In genomic region chr12:47219243-47219642, GRCh38 we compare ENCODE assay signal across 11 cellular contexts.
DNase-seq lines count a peak whose midpoint lies in the region; ATAC-seq, FAIRE-seq and TF ChIP-seq lines count a peak whose summit lies in the region.
"Had no signal": no experiment of that assay in that cellular context is flagged by ENCODE, and none has a peak within 500 bp of the region (broad histone marks: within the 10 kb centered on the region; RNA-seq: fewer than 3 reads in every experiment).

No MANE protein-coding gene starts in this region.

- H3K79me2 ChIP-seq in PC-9 (ENCODE audit: low read depth): no peaks in the 10 kb centered on the region

- no TSS peak for BruUV-seq in PC-9 (replicated peaks; lab: Mats Ljungman, UMichigan)

- FAIRE-seq in GM18507 (lab: Jason Lieb, UNC) (peak; percentile 29), bronchial epithelial cell (lab: Jason Lieb, UNC) (no peak)

- H3F3A ChIP-seq in PC-9 (ENCODE audit: insufficient read depth, low read depth): peaks cover 25% of the 10 kb centered on the region

- H3K27ac ChIP-seq in PC-9: peak overlapping the region; percentile 6

- peaks cover 59 to 71% of the 10 kb centered on the region in 2 donors for H3K4me1 Mint-ChIP-seq in natural killer cell treated with Interleukin-12 subunit alpha and Interleukin-12 subunit beta and Interleukin-15 and Interleukin-18, amount 100 ng/mL, for 72 hours (ENCODE audit: low read depth in 2 of 2)
- H3K4me1 Mint-ChIP-seq in CD14-positive monocyte: peaks cover 53% of the 10 kb centered on the region

- DNase-seq in GM18507 (ENCODE audit: extremely low spot score, insufficient read length, low read depth) (no peak), PC-9 (no peak), bronchial epithelial cell (ENCODE audit: low read depth) (peak; percentile 69), GM20000 (ENCODE audit: low spot score) (no peak), glomerular visceral epithelial cell (ENCODE audit: extremely low spot score) (no peak), CD14-positive monocyte (ENCODE audit: low spot score) (no peak)
- no peak for DNase-seq in natural killer cell treated with Interleukin-12 subunit alpha and Interleukin-12 subunit beta and Interleukin-15 and Interleukin-18, amount 100 ng/mL, for 72 hours (ENCODE audit: low spot score)
- DNase-seq: hippocampal formation; NCI-H2171 treated with DMSO at 0.1 percent for 48 hours; stimulated activated CD8-positive, alpha-beta memory T cell treated with anti-CD3 and anti-CD28 coated beads, Interleukin-4, amount 100 ng/mL, for 48 hours had no signal

- intact Hi-C loops in PC-9 (cut with micrococcal nuclease; ENCODE audit: unreplicated experiment) (no loop called here), CD14-positive monocyte (cut with micrococcal nuclease) (loop anchor here in 1 of 2 donors (5.0 to 10.0 kb wide), 2 partner anchors 136 to 137 kb away; no protein-coding TSS in a partner anchor)

- TF ChIP-seq CTCF in PC-9 (conservative IDR thresholded peaks at IDR 0.05) (no peak), bronchial epithelial cell (IDR thresholded peaks at IDR 0.05; ENCODE audit: insufficient read depth, low read length, severe bottlenecking) (no peak), GM20000 (IDR thresholded peaks at IDR 0.05; ENCODE audit: extremely low read depth, missing control alignments) (no peak), CD14-positive monocyte (IDR thresholded peaks at IDR 0.05) (no peak)

- H2AFZ ChIP-seq in PC-9: no peak overlapping the region

- H3K27ac Mint-ChIP-seq in natural killer cell treated with Interleukin-12 subunit alpha and Interleukin-12 subunit beta and Interleukin-15 and Interleukin-18, amount 100 ng/mL, for 72 hours: peak overlapping the region; percentile 68 to 96
- no peak overlapping the region for H3K27ac Mint-ChIP-seq in CD14-positive monocyte

- peak overlapping the region; percentile 55 for H3K4me3 Mint-ChIP-seq in natural killer cell treated with Interleukin-12 subunit alpha and Interleukin-12 subunit beta and Interleukin-15 and Interleukin-18, amount 100 ng/mL, for 72 hours
- no peak overlapping the region for H3K4me3 Mint-ChIP-seq in CD14-positive monocyte

- H3K9me3 Mint-ChIP-seq in natural killer cell treated with Interleukin-12 subunit alpha and Interleukin-12 subunit beta and Interleukin-15 and Interleukin-18, amount 100 ng/mL, for 72 hours: no peaks in the 10 kb centered on the region
- H3K9me3 Mint-ChIP-seq in CD14-positive monocyte: peaks cover 0 to 2% (median 0%) of the 10 kb centered on the region in 7 donors

- H3K4me1 ChIP-seq in PC-9 (replicated peaks; ENCODE audit: insufficient read depth): peaks cover 55% of the 10 kb centered on the region

- no peaks in the 10 kb centered on the region for H3K27me3 ChIP-seq in PC-9 (ENCODE audit: insufficient read depth, low read depth)
- H3K27me3 ChIP-seq in bronchial epithelial cell (ENCODE audit: control insufficient read depth, insufficient read depth, low read length): no peaks in the 10 kb centered on the region

- H3K9me3 ChIP-seq in PC-9 (ENCODE audit: insufficient read depth, low read depth): peaks cover 6% of the 10 kb centered on the region; the same call in 1 of the 2 replicates

- POLR2A ChIA-PET in PC-9 (lab: Charles Lee; ENCODE audit: unreplicated experiment): interaction anchor here (0.7 kb wide), 1 partner anchor 159 kb away, joined by 3 read pairs; no protein-coding TSS in a partner anchor

- CTCF ChIA-PET in PC-9 (lab: Charles Lee): interaction anchor here (0.7 kb wide), 1 partner anchor 26 kb away, joined by 3 read pairs; no protein-coding TSS in a partner anchor

- no peaks in the 10 kb centered on the region for H4K20me1 ChIP-seq in PC-9 (ENCODE audit: insufficient read depth)

- H3K9me2 ChIP-seq in PC-9 (ENCODE audit: insufficient read depth): no peaks in the 10 kb centered on the region

- H3K27me3 Mint-ChIP-seq in natural killer cell treated with Interleukin-12 subunit alpha and Interleukin-12 subunit beta and Interleukin-15 and Interleukin-18, amount 100 ng/mL, for 72 hours: no peaks in the 10 kb centered on the region
- peaks cover 0 to 1% (median 0%) of the 10 kb centered on the region in 3 donors for H3K27me3 Mint-ChIP-seq in CD14-positive monocyte (ENCODE audit: low read depth in 3 of 3)

- H3K36me3 ChIP-seq in PC-9 (ENCODE audit: low read depth) (no peaks in the 10 kb centered on the region), bronchial epithelial cell (ENCODE audit: control insufficient read depth, insufficient read depth, low read length) (no peaks in the 10 kb centered on the region)

- H3K4me3 ChIP-seq in PC-9 (no peak overlapping the region), bronchial epithelial cell (ENCODE audit: low read depth, low read length) (no peak overlapping the region)
- H3K4me3 ChIP-seq: smooth muscle cell had no signal

- H3K36me3 Mint-ChIP-seq in natural killer cell treated with Interleukin-12 subunit alpha and Interleukin-12 subunit beta and Interleukin-15 and Interleukin-18, amount 100 ng/mL, for 72 hours: peaks cover 22% of the 10 kb centered on the region
- no peaks in the 10 kb centered on the region for H3K36me3 Mint-ChIP-seq in CD14-positive monocyte

- no peak for ATAC-seq in natural killer cell treated with Interleukin-12 subunit alpha and Interleukin-12 subunit beta and Interleukin-15 and Interleukin-18, amount 100 ng/mL, for 72 hours

- no peak overlapping the region for H3K4me2 ChIP-seq in PC-9
- H3K4me2 ChIP-seq: smooth muscle cell had no signal

Comparison
In these comparisons a context has a peak if more than half of its experiments do, and no peak if none do; other contexts are left out.
1. H3K27ac Mint-ChIP-seq: peak in natural killer cell treated with Interleukin-12 subunit alpha and Interleukin-12 subunit beta and Interleukin-15 and Interleukin-18, amount 100 ng/mL, for 72 hours (2 of 2); none in CD14-positive monocyte (0 of 7).